ENCODE assay signal across 1 cellular context in the genomic region with DNA sequence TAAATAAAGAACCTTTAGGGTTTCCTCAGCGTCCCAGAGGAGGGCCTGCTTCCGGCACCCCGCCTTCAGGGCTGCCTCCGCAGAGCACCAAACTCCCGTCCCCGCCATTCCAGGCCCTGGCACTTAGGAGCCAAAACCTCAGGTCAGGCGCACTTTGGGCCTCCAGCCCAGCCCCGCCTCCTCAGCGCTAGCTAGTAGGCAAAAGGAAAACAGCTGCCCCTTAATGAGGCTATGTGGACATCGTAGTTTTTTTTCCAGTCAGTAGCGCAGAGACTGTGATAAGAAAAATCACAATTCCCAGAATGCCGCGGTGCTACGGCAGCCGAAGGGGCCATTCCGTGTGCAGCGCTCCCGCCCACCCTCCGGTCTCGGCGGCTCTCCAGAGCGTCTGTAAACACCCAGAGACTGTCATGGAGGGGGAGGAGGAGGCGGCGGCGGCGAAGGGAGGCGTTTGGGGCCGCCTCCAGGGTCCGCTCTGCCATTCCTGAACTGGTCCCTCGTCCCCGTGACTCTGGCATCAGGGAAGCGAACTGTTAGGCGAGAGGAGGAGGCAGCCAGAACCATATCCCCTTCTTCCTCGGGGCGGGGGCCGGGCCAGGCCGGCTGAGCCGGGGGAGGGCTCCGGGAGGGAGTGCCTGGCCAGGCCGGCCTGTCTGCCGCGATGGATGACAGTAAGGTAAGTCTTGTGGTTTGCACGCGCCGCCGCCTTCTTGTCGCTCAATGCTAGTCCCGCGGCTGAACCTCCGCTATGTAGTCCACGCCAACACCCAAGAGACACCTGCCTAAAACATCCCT.
TF ChIP-seq lines count a peak whose summit lies in the region.

A gene with protein sequence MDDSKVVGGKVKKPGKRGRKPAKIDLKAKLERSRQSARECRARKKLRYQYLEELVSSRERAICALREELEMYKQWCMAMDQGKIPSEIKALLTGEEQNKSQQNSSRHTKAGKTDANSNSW (plus strand): TSS at position 365 of the 795 bp plus-strand sequence. CDS start 297 bp downstream, at position 662.

TF ChIP-seq in IMR-90, 13 proteins besides CTCF, POLR2A, EP300 and RAD21:
- TF ChIP-seq, protein P1, sequence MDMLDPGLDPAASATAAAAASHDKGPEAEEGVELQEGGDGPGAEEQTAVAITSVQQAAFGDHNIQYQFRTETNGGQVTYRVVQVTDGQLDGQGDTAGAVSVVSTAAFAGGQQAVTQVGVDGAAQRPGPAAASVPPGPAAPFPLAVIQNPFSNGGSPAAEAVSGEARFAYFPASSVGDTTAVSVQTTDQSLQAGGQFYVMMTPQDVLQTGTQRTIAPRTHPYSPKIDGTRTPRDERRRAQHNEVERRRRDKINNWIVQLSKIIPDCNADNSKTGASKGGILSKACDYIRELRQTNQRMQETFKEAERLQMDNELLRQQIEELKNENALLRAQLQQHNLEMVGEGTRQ (IDR thresholded peaks at IDR 0.05; ENCODE audit: low read depth, low read length): no peak; the same call in 1 of the 2 replicates
- TF ChIP-seq FOS (IDR thresholded peaks at IDR 0.05; ENCODE audit: low read depth, low read length) (no peak), MAZ (IDR thresholded peaks at IDR 0.05; ENCODE audit: borderline replicate concordance, low read depth, low read length) (peak; percentile 95), SMC3 (IDR thresholded peaks at IDR 0.05; ENCODE audit: low read depth, low read length) (no peak), MAFK (IDR thresholded peaks at IDR 0.05; ENCODE audit: low read depth, low read length) (no peak), CEBPB (IDR thresholded peaks at IDR 0.05; ENCODE audit: low read depth, low read length) (peak; percentile 40; the same call in 1 of the 2 replicates), NFE2L2 (IDR thresholded peaks at IDR 0.05; ENCODE audit: low read depth, low read length) (no peak; the same call in 1 of the 2 replicates), RFX5 (IDR thresholded peaks at IDR 0.05; ENCODE audit: low read depth, low read length) (no peak), RCOR1 (IDR thresholded peaks at IDR 0.05; ENCODE audit: insufficient replicate concordance, low read length) (peak; percentile 60), MXI1 (IDR thresholded peaks at IDR 0.05; ENCODE audit: borderline replicate concordance, low read depth, low read length) (peak; percentile 48; the same call in 1 of the 2 replicates), BHLHE40 (IDR thresholded peaks at IDR 0.05; ENCODE audit: low read depth, low read length) (no peak), CHD1 (IDR thresholded peaks at IDR 0.05; ENCODE audit: low read depth, low read length) (peak; percentile 89; the same call in 1 of the 2 replicates)
- TF ChIP-seq, protein P2, sequence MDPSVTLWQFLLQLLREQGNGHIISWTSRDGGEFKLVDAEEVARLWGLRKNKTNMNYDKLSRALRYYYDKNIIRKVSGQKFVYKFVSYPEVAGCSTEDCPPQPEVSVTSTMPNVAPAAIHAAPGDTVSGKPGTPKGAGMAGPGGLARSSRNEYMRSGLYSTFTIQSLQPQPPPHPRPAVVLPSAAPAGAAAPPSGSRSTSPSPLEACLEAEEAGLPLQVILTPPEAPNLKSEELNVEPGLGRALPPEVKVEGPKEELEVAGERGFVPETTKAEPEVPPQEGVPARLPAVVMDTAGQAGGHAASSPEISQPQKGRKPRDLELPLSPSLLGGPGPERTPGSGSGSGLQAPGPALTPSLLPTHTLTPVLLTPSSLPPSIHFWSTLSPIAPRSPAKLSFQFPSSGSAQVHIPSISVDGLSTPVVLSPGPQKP (IDR thresholded peaks at IDR 0.05; ENCODE audit: borderline replicate concordance, low read depth, low read length): no peak
